Comparison of ENCODE assay signal across 15 cellular contexts in the genomic region with DNA sequence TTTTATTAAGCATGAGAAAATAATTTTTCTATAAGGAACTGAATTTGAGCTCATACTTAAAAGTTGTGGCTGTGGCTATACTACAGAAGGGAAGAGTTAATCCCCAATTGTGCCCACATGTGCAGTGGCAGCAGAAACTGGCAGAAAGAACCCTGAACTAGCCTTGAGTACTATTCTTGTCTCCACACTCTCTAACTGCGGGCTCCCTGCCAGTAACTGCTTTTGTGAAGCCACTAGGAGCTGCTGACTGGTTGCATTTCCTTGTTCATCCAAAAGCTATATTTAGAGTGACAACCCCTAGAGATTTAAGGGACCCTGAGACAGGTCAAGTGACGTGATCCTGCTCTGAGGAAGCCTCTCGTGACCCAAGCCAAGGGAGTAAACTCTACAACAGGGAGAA.
A peak's percentile ranks its signal among the peaks of the same experiment; 100 is the strongest.
DNase-seq lines count a peak whose midpoint lies in the region; ATAC-seq and TF ChIP-seq lines count a peak whose summit lies in the region.
"Had no signal": no experiment of that assay in that cellular context is flagged by ENCODE, and none has a peak within 500 bp of the region (broad histone marks: within the 10 kb centered on the region; RNA-seq: fewer than 3 reads in every experiment).

No MANE protein-coding gene starts in this region.

- no peak overlapping the region for H3K4ac ChIP-seq in mesenchymal stem cell (ENCODE audit: low read depth in 1 of 2, low read length in 2 of 2)

- no peaks in the 10 kb centered on the region for H3K4me1 Mint-ChIP-seq in natural killer cell treated with Interleukin-12 subunit alpha and Interleukin-12 subunit beta and Interleukin-15 and Interleukin-18, amount 100 ng/mL, for 72 hours (ENCODE audit: low read depth in 2 of 2)

- no peaks in the 10 kb centered on the region for H3K27me3 ChIP-seq in mesenchymal stem cell (ENCODE audit: control insufficient read depth in 1 of 2, insufficient read depth in 1 of 2, low read length in 2 of 2)
- H3K27me3 ChIP-seq in testis: no peaks in the 10 kb centered on the region

- H3K36me3 ChIP-seq in mesenchymal stem cell (ENCODE audit: control insufficient read depth in 1 of 2, insufficient read depth in 2 of 2, low read depth in 1 of 2, low read length in 2 of 2) (no peaks in the 10 kb centered on the region), testis (ENCODE audit: low read depth, missing control alignments) (no peaks in the 10 kb centered on the region)

- no peak overlapping the region for H2AK5ac ChIP-seq in mesenchymal stem cell (ENCODE audit: low read length, severe bottlenecking)

- no peak for TF ChIP-seq POLR2A in testis (IDR thresholded peaks at IDR 0.05)

- H3K9ac ChIP-seq in mesenchymal stem cell (ENCODE audit: low read length): no peak overlapping the region

- H3K4me2 ChIP-seq in mesenchymal stem cell (ENCODE audit: low read length, poor library complexity, severe bottlenecking): no peak overlapping the region

- H3K4me1 ChIP-seq in mesenchymal stem cell (ENCODE audit: control insufficient read depth, insufficient read depth, low read depth, low read length) (no peaks in the 10 kb centered on the region), testis (no peaks in the 10 kb centered on the region)
- H3K4me1 ChIP-seq: Caco-2 had no signal

- H3K4me3 Mint-ChIP-seq in natural killer cell treated with Interleukin-12 subunit alpha and Interleukin-12 subunit beta and Interleukin-15 and Interleukin-18, amount 100 ng/mL, for 72 hours: no peak overlapping the region
- H3K4me3 Mint-ChIP-seq: IgD-negative memory B cell; naive B cell; stimulated activated effector memory CD8-positive, alpha-beta T cell treated with anti-CD3 and anti-CD28 coated beads, Interleukin-12 subunit alpha, Interleukin-12 subunit beta, amount 100 ng/mL, for 72 hours; WTC11 had no signal

- intact Hi-C loops in testis (cut with DNase I; ENCODE audit: low total_unique reads): no loop called here

- TF ChIP-seq CTCF in testis (IDR thresholded peaks at IDR 0.05): no peak

- H2BK12ac ChIP-seq in mesenchymal stem cell (ENCODE audit: low read length in 2 of 2): no peak overlapping the region

- H3K27ac Mint-ChIP-seq in natural killer cell treated with Interleukin-12 subunit alpha and Interleukin-12 subunit beta and Interleukin-15 and Interleukin-18, amount 100 ng/mL, for 72 hours: no peak overlapping the region
- H3K27ac Mint-ChIP-seq: IgD-negative memory B cell; naive B cell; stimulated activated effector memory CD8-positive, alpha-beta T cell treated with anti-CD3 and anti-CD28 coated beads, Interleukin-12 subunit alpha, Interleukin-12 subunit beta, amount 100 ng/mL, for 72 hours; WTC11 had no signal

- 29% methylated on average over 3 of the region's 3 CpGs for WGBS in mesenchymal stem cell
- 30 to 47% methylated on average over 3 of the region's 3 CpGs for WGBS in testis, 2 donors

- H3K4me3 ChIP-seq in mesenchymal stem cell (ENCODE audit: insufficient read depth in 1 of 2, low read depth in 1 of 2, low read length in 2 of 2) (no peak overlapping the region), testis (no peak overlapping the region)

- peaks cover 13% of the 10 kb centered on the region for H3K9me3 Mint-ChIP-seq in natural killer cell treated with Interleukin-12 subunit alpha and Interleukin-12 subunit beta and Interleukin-15 and Interleukin-18, amount 100 ng/mL, for 72 hours
- H3K9me3 Mint-ChIP-seq: WTC11 had no signal

- DNase-seq in NCI-H69 (lab: John Stamatoyannopoulos, UW): peak; percentile 64
- peak; percentile 5 for DNase-seq in cerebellum (ENCODE audit: low spot score)
- peak; percentile 4 for DNase-seq in mesenchymal stem cell
- peak; percentile 86 for DNase-seq in testis
- DNase-seq in NCI-H774 (lab: John Stamatoyannopoulos, UW): no peak
- DNase-seq in COLO829 (ENCODE audit: low spot score): no peak
- no peak for DNase-seq in natural killer cell treated with Interleukin-12 subunit alpha and Interleukin-12 subunit beta and Interleukin-15 and Interleukin-18, amount 100 ng/mL, for 72 hours (ENCODE audit: low spot score)
- DNase-seq: activated T-cell treated with anti-CD3 and anti-CD28 coated beads for 4 hours, HCEC 1CT, naive B cell had no signal

- no peaks in the 10 kb centered on the region for H3K36me3 Mint-ChIP-seq in natural killer cell treated with Interleukin-12 subunit alpha and Interleukin-12 subunit beta and Interleukin-15 and Interleukin-18, amount 100 ng/mL, for 72 hours
- H3K36me3 Mint-ChIP-seq: naive B cell; stimulated activated effector memory CD8-positive, alpha-beta T cell treated with anti-CD3 and anti-CD28 coated beads, Interleukin-12 subunit alpha, Interleukin-12 subunit beta, amount 100 ng/mL, for 72 hours; WTC11 had no signal

- H2BK5ac ChIP-seq in mesenchymal stem cell (ENCODE audit: low read depth, low read length, poor library complexity, severe bottlenecking): no peak overlapping the region

- no peak overlapping the region for H4K91ac ChIP-seq in mesenchymal stem cell (ENCODE audit: low read length)

- H3K27ac ChIP-seq in mesenchymal stem cell (ENCODE audit: low read length, poor library complexity, severe bottlenecking): no peak overlapping the region
- H3K27ac ChIP-seq in testis: no peak overlapping the region

- H3K79me1 ChIP-seq in mesenchymal stem cell (replicated peaks; ENCODE audit: low read length, poor library complexity, severe bottlenecking): no peaks in the 10 kb centered on the region

- H2AFZ ChIP-seq in mesenchymal stem cell (ENCODE audit: low read depth, low read length): no peak overlapping the region

- no peak overlapping the region for H2BK15ac ChIP-seq in mesenchymal stem cell (ENCODE audit: low read depth, poor library complexity, severe bottlenecking)

- H3K14ac ChIP-seq in mesenchymal stem cell (ENCODE audit: low read length in 2 of 2): no peak overlapping the region

- H3K18ac ChIP-seq in mesenchymal stem cell (ENCODE audit: low read depth in 1 of 2, low read length in 2 of 2): no peak overlapping the region

- H2BK120ac ChIP-seq in mesenchymal stem cell (ENCODE audit: low read depth, low read length): no peak overlapping the region

- H4K8ac ChIP-seq in mesenchymal stem cell (ENCODE audit: low read length): no peak overlapping the region

- no peak for ATAC-seq in GM18861 (IDR thresholded peaks at IDR 0.05; ENCODE audit: unreplicated experiment)
- no peak for ATAC-seq in natural killer cell treated with Interleukin-12 subunit alpha and Interleukin-12 subunit beta and Interleukin-15 and Interleukin-18, amount 100 ng/mL, for 72 hours
- ATAC-seq: stimulated activated effector memory CD8-positive, alpha-beta T cell treated with anti-CD3 and anti-CD28 coated beads, Interleukin-12 subunit alpha, Interleukin-12 subunit beta, amount 100 ng/mL, for 72 hours had no signal

- H3K9me3 ChIP-seq in mesenchymal stem cell (ENCODE audit: control insufficient read depth, low read length): no peaks in the 10 kb centered on the region
- H3K9me3 ChIP-seq in testis: no peaks in the 10 kb centered on the region
- H3K9me3 ChIP-seq: Caco-2 had no signal

- no peaks in the 10 kb centered on the region for H3K27me3 Mint-ChIP-seq in natural killer cell treated with Interleukin-12 subunit alpha and Interleukin-12 subunit beta and Interleukin-15 and Interleukin-18, amount 100 ng/mL, for 72 hours
- H3K27me3 Mint-ChIP-seq: IgD-negative memory B cell, naive B cell had no signal

- H3K23ac ChIP-seq in mesenchymal stem cell (ENCODE audit: low read length in 2 of 2): no peak overlapping the region

Comparison
In these comparisons a context has a peak if more than half of its experiments do, and no peak if none do; other contexts are left out.
1. DNase-seq: peak in NCI-H69 (single experiment), cerebellum (single experiment), mesenchymal stem cell (single experiment) and testis (single experiment); none in NCI-H774 (single experiment), COLO829 (single experiment) and natural killer cell treated with Interleukin-12 subunit alpha and Interleukin-12 subunit beta and Interleukin-15 and Interleukin-18, amount 100 ng/mL, for 72 hours (single experiment).